Comparison of ENCODE assay signal across 9 cellular contexts in genomic region chr16:89361756-89362155, GRCh38.
DNase-seq lines count a peak whose midpoint lies in the region; ATAC-seq and TF ChIP-seq lines count a peak whose summit lies in the region.
"Had no signal": no experiment of that assay in that cellular context is flagged by ENCODE, and none has a peak within 500 bp of the region (broad histone marks: within the 10 kb centered on the region; RNA-seq: fewer than 3 reads in every experiment).

No MANE protein-coding gene starts in this region.

- H3K4me3 ChIP-seq in RWPE2 (ENCODE audit: severe bottlenecking), result no peak overlapping the region
- H3K4me3 ChIP-seq in spleen, result peak overlapping the region in 1 of 8 donors; percentile 38
- H3K4me3 ChIP-seq in neuronal stem cell (ENCODE audit: low read length in 2 of 2), result no peak overlapping the region

- H3K18ac ChIP-seq in neuronal stem cell (ENCODE audit: low read length), result no peak overlapping the region

- peak; percentile 6 for DNase-seq in NK-92 treated with Interleukin-12 subunit alpha and Interleukin-12 subunit beta, amount 100 ng/mL, for 24 hours (lab: John Stamatoyannopoulos, UW)
- DNase-seq in NK-92 (lab: John Stamatoyannopoulos, UW; ENCODE audit: unreplicated experiment) (no peak), RWPE2 (ENCODE audit: low spot score) (no peak), foreskin keratinocyte (no peak), spleen (no peak), NOMO-1 treated with dmso at 0.1 percent for 144 hours (lab: John Stamatoyannopoulos, UW; ENCODE audit: unreplicated experiment) (no peak), neuronal stem cell (ENCODE audit: low spot score) (no peak)

- H3K36me3 ChIP-seq in RWPE2 (ENCODE audit: low read depth) (peaks cover 25% of the 10 kb centered on the region), spleen (no peaks in the 10 kb centered on the region), neuronal stem cell (replicated peaks in 1 of 2; ENCODE audit: control insufficient read depth in 2 of 2, insufficient read depth in 2 of 2, low read length in 2 of 2) (peaks cover 5 to 40% of the 10 kb centered on the region in 2 donors)

- no peak overlapping the region for H2BK120ac ChIP-seq in neuronal stem cell (ENCODE audit: low read depth, low read length)

- no peak overlapping the region for H2BK12ac ChIP-seq in neuronal stem cell (ENCODE audit: low read length)

- H3K9me3 ChIP-seq in RWPE2 (ENCODE audit: severe bottlenecking), result no peaks in the 10 kb centered on the region
- no peaks in the 10 kb centered on the region for H3K9me3 ChIP-seq in spleen
- no peaks in the 10 kb centered on the region for H3K9me3 ChIP-seq in neuronal stem cell (replicated peaks in 1 of 2; ENCODE audit: control insufficient read depth in 2 of 2, insufficient read depth in 1 of 2, low read depth in 1 of 2, low read length in 2 of 2)

- H3K23ac ChIP-seq in neuronal stem cell (ENCODE audit: low read depth, low read length, poor library complexity), result no peak overlapping the region

- no peaks in the 10 kb centered on the region for H3K27me3 ChIP-seq in RWPE2 (ENCODE audit: insufficient read depth, poor library complexity, severe bottlenecking)
- no peaks in the 10 kb centered on the region for H3K27me3 ChIP-seq in foreskin keratinocyte
- no peaks in the 10 kb centered on the region for H3K27me3 ChIP-seq in spleen (replicated peaks in 1 of 7)
- no peaks in the 10 kb centered on the region for H3K27me3 ChIP-seq in neuronal stem cell (ENCODE audit: control insufficient read depth in 3 of 3, insufficient read depth in 3 of 3, low read depth in 1 of 3, low read length in 3 of 3)

- H3K4me2 ChIP-seq in neuronal stem cell (ENCODE audit: insufficient read depth, low read length, poor library complexity, severe bottlenecking), result no peak overlapping the region

- TF ChIP-seq POLR2A in spleen (IDR thresholded peaks at IDR 0.05), result no peak

- no peak overlapping the region for H2AK5ac ChIP-seq in neuronal stem cell (ENCODE audit: low read depth, low read length)

- H3K14ac ChIP-seq in neuronal stem cell (ENCODE audit: low read length), result no peak overlapping the region

- ATAC-seq in RWPE2 (ENCODE audit: low read depth), result no peak
- ATAC-seq in foreskin keratinocyte, result no peak
- no peak for ATAC-seq in HG02884 (IDR thresholded peaks at IDR 0.05; ENCODE audit: unreplicated experiment)

- no peak overlapping the region for H2BK15ac ChIP-seq in neuronal stem cell (ENCODE audit: low read length)

- 41 to 63% (median 44%) methylated on average over 4 of the region's 4 CpGs for WGBS in spleen, 5 donors
- no CpG with 5 or more reads among the region's 4 CpGs for WGBS in neuronal stem cell (ENCODE audit: extremely low coverage in 2 of 2, insufficient read length in 2 of 2, insufficient replicate concordance in 1 of 2), 2 donors

- intact Hi-C loops in spleen (cut with DNase I; ENCODE audit: low total_unique reads), result no loop called here

- H4K91ac ChIP-seq in neuronal stem cell (ENCODE audit: low read depth, low read length, poor library complexity), result no peak overlapping the region

- no peak overlapping the region for H2BK5ac ChIP-seq in neuronal stem cell (ENCODE audit: low read length)

- peaks cover 22% of the 10 kb centered on the region for H3K79me1 ChIP-seq in neuronal stem cell (ENCODE audit: low read depth, low read length)

- no peak overlapping the region for H2AFZ ChIP-seq in neuronal stem cell (ENCODE audit: low read length)

- no peak overlapping the region for H3K4ac ChIP-seq in neuronal stem cell (ENCODE audit: low read length)

- TF ChIP-seq CTCF in RWPE2 (IDR thresholded peaks at IDR 0.05; ENCODE audit: poor library complexity, severe bottlenecking) (no peak), foreskin keratinocyte (conservative IDR thresholded peaks at IDR 0.05) (no peak), spleen (IDR thresholded peaks at IDR 0.05 in 8 of 11, conservative IDR thresholded peaks at IDR 0.05 in 3 of 11) (peak in 1 of 11 experiments; percentile 9)

- H3K4me1 ChIP-seq in RWPE2 (ENCODE audit: insufficient read depth, poor library complexity, severe bottlenecking) (peaks cover 63% of the 10 kb centered on the region), foreskin keratinocyte (peaks cover 49% of the 10 kb centered on the region), spleen (peaks cover 62 to 100% (median 91%) of the 10 kb centered on the region in 6 donors), neuronal stem cell (ENCODE audit: control insufficient read depth in 2 of 2, insufficient read depth in 1 of 2, low read depth in 1 of 2, low read length in 2 of 2) (peaks cover 12 to 31% of the 10 kb centered on the region in 2 donors)

- H3K27ac ChIP-seq in RWPE2 (ENCODE audit: poor library complexity, severe bottlenecking), result peak overlapping the region; percentile 94
- H3K27ac ChIP-seq in foreskin keratinocyte, result peak overlapping the region; percentile 14
- H3K27ac ChIP-seq in spleen, result peak overlapping the region in 6 of 8 donors; percentile 31 to 80 (median 50)
- no peak overlapping the region for H3K27ac ChIP-seq in neuronal stem cell (replicated peaks; ENCODE audit: low read length)
- H3K27ac ChIP-seq: 22Rv1 had no signal

- H3K9ac ChIP-seq in neuronal stem cell (ENCODE audit: low read depth, low read length, poor library complexity), result no peak overlapping the region

- no peak overlapping the region for H4K8ac ChIP-seq in neuronal stem cell (ENCODE audit: low read depth, low read length)
